In the genomic region with DNA sequence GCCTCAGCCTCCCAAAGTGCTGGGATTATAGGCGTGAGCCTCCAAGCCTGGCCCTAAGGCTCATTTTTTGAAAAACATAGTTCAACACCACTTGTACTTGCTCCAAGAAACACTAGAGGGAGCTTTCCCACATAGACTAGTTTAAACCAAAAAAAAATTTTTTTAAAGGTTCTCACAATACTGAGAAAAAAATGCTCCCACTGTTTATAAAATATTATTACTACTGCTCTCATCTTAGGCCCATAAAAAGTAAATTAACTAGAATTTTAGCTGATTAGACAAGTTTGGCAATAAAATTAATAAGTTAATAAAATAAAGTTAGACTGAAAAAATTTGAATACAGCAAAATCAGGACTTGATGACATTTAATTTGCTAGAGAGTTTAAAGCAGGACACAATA, we compare ENCODE assay signal across 8 cellular contexts.
DNase-seq lines count a peak whose midpoint lies in the region; ATAC-seq and TF ChIP-seq lines count a peak whose summit lies in the region.

No MANE protein-coding gene starts in this region.

- no peaks in the 10 kb centered on the region for H3F3A ChIP-seq in OCI-LY1 (ENCODE audit: insufficient read depth, low read length)

- no peaks in the 10 kb centered on the region for H3K9me3 Mint-ChIP-seq in memory B cell

- no peaks in the 10 kb centered on the region for H3K4me1 ChIP-seq in OCI-LY1 (ENCODE audit: insufficient read depth, low read length, severe bottlenecking)

- no peak overlapping the region for H3K27ac Mint-ChIP-seq in memory B cell

- no peak overlapping the region for H3K4me3 ChIP-seq in OCI-LY1 (ENCODE audit: low read depth, low read length, poor library complexity, severe bottlenecking)

- no peaks in the 10 kb centered on the region for H3K36me3 ChIP-seq in OCI-LY1 (ENCODE audit: insufficient read depth, low read length)

- peak; percentile 77 for ATAC-seq in GM19455 (IDR thresholded peaks at IDR 0.05; ENCODE audit: unreplicated experiment)
- ATAC-seq in HG03442 (IDR thresholded peaks at IDR 0.05; ENCODE audit: unreplicated experiment), result peak; percentile 82
- peak; percentile 53 for ATAC-seq in memory B cell (ENCODE audit: low read depth)

- H3K4me3 Mint-ChIP-seq in memory B cell, result no peak overlapping the region

- no peaks in the 10 kb centered on the region for H3K9me2 ChIP-seq in OCI-LY1 (ENCODE audit: low read depth, low read length)

- no peaks in the 10 kb centered on the region for H3K36me3 Mint-ChIP-seq in memory B cell

- H3K9me3 ChIP-seq in OCI-LY1 (ENCODE audit: low read length), result no peaks in the 10 kb centered on the region

- no peak overlapping the region for H3K27ac ChIP-seq in OCI-LY1 (ENCODE audit: low read depth, low read length, poor library complexity, severe bottlenecking)

- peak; percentile 60 for TF ChIP-seq CTCF in OCI-LY1 (IDR thresholded peaks at IDR 0.05; ENCODE audit: low read length)

- H2AFZ ChIP-seq in OCI-LY1 (ENCODE audit: low read length), result no peak overlapping the region

- no peaks in the 10 kb centered on the region for H4K20me1 ChIP-seq in OCI-LY1 (ENCODE audit: insufficient read depth, low read length)

- DNase-seq in EH (ENCODE audit: low read depth), result peak; percentile 64
- DNase-seq in dedifferentiated amniotic fluid mesenchymal stem cell (ENCODE audit: extremely low spot score), result peak; percentile 84
- peak in 1 of 2 donors; percentile 10 for DNase-seq in memory B cell (ENCODE audit: low spot score in 2 of 2)
- no peak for DNase-seq in stimulated activated CD4-positive, alpha-beta T cell treated with anti-CD3 and anti-CD28 coated beads, Interleukin-2, amount 100 ng/mL, for 48 hours
- no peak for DNase-seq in stimulated activated CD4-positive, alpha-beta T cell treated with anti-CD3 and anti-CD28 coated beads, Interleukin-12 subunit alpha, Interleukin-12 subunit beta, amount 100 ng/mL, for 4 hours

- no peaks in the 10 kb centered on the region; the same call in 1 of the 2 replicates for H3K27me3 ChIP-seq in OCI-LY1 (ENCODE audit: insufficient read depth, low read length)

- no peaks in the 10 kb centered on the region for H3K27me3 Mint-ChIP-seq in memory B cell

- H3K79me2 ChIP-seq in OCI-LY1 (ENCODE audit: insufficient read depth, low read length), result no peaks in the 10 kb centered on the region

- H3K4me2 ChIP-seq in OCI-LY1 (ENCODE audit: low read length), result no peak overlapping the region

- H3K4me1 Mint-ChIP-seq in memory B cell, result no peaks in the 10 kb centered on the region

- no peak overlapping the region for H3K9ac ChIP-seq in OCI-LY1 (ENCODE audit: low read length)

Comparison
In these comparisons a context has a peak if more than half of its experiments do, and no peak if none do; other contexts are left out.
1. DNase-seq: peak in EH (single experiment) and dedifferentiated amniotic fluid mesenchymal stem cell (single experiment); none in stimulated activated CD4-positive, alpha-beta T cell treated with anti-CD3 and anti-CD28 coated beads, Interleukin-2, amount 100 ng/mL, for 48 hours (0 of 2) and stimulated activated CD4-positive, alpha-beta T cell treated with anti-CD3 and anti-CD28 coated beads, Interleukin-12 subunit alpha, Interleukin-12 subunit beta, amount 100 ng/mL, for 4 hours (single experiment).
2. Peak in every context shown above with its lines, with median percentiles within 50 percentile points of each other: ATAC-seq.